In genomic region chr4:53616219-53616618, GRCh38 we compare ENCODE assay signal across 17 cellular contexts. TPM values are rescaled to one million over a fixed set of nuclear protein-coding genes. Genes with fewer than 3 reads are reported as not detected.
DNase-seq lines count a peak whose midpoint lies in the region; ATAC-seq and TF ChIP-seq lines count a peak whose summit lies in the region.
"Had no signal": no experiment of that assay in that cellular context is flagged by ENCODE, and none has a peak within 500 bp of the region (broad histone marks: within the 10 kb centered on the region; RNA-seq: fewer than 3 reads in every experiment).

No MANE protein-coding gene starts in this region.

- no peak overlapping the region for H2AFZ ChIP-seq in IMR-90 (replicated peaks; ENCODE audit: low read length, poor library complexity)
- H2AFZ ChIP-seq in mesenchymal stem cell (ENCODE audit: low read depth, low read length), result no peak overlapping the region
- no peak overlapping the region for H2AFZ ChIP-seq in smooth muscle cell (ENCODE audit: low read depth)

- DNase-seq in NCI-H146 (lab: John Stamatoyannopoulos, UW) (peak; percentile 10), NCI-H146 treated with DMSO at 0.1 percent for 48 hours (lab: John Stamatoyannopoulos, UW; ENCODE audit: unreplicated experiment) (no peak), IMR-90 (no peak), WERI-Rb-1 (peak; percentile 31), mesenchymal stem cell (no peak), GM13976 (ENCODE audit: low spot score) (no peak), smooth muscle cell (lab: John Stamatoyannopoulos, UW; ENCODE audit: unreplicated experiment) (no peak)
- DNase-seq in stimulated activated naive CD4-positive, alpha-beta T cell (lab: John Stamatoyannopoulos, UW), result no peak
- DNase-seq: AML-193; Caco-2; CD4-positive, alpha-beta T cell; DMS79 treated with DMSO at 0.1 percent for 48 hours; GF-D8; H9 had no signal

- H3K36me3 ChIP-seq in IMR-90 (ENCODE audit: control insufficient read depth, insufficient read depth, low read length), result no peaks in the 10 kb centered on the region
- no peaks in the 10 kb centered on the region for H3K36me3 ChIP-seq in WERI-Rb-1
- no peaks in the 10 kb centered on the region for H3K36me3 ChIP-seq in mesenchymal stem cell (ENCODE audit: control insufficient read depth in 1 of 2, insufficient read depth in 2 of 2, low read depth in 1 of 2, low read length in 2 of 2)
- no peaks in the 10 kb centered on the region for H3K36me3 ChIP-seq in smooth muscle cell (ENCODE audit: low read depth)

- no peak overlapping the region for H3K4me3 ChIP-seq in IMR-90 (ENCODE audit: insufficient read depth, low read depth, low read length)
- H3K4me3 ChIP-seq in WERI-Rb-1 (ENCODE audit: low read depth, low read length), result no peak overlapping the region
- no peak overlapping the region for H3K4me3 ChIP-seq in mesenchymal stem cell (ENCODE audit: insufficient read depth in 1 of 2, low read depth in 1 of 2, low read length in 2 of 2)
- H3K4me3 ChIP-seq in smooth muscle cell, result no peak overlapping the region
- H3K4me3 ChIP-seq: A549 had no signal

- H3K18ac ChIP-seq in IMR-90 (ENCODE audit: low read depth, low read length) (no peak overlapping the region), mesenchymal stem cell (ENCODE audit: low read depth in 1 of 2, low read length in 2 of 2) (peak overlapping the region in 1 of 2 experiments; percentile 18)

- no peak overlapping the region for H4K91ac ChIP-seq in IMR-90 (ENCODE audit: insufficient read depth, low read depth, low read length)
- H4K91ac ChIP-seq in mesenchymal stem cell (ENCODE audit: low read length), result peak overlapping the region; percentile 7

- H2BK120ac ChIP-seq in IMR-90 (ENCODE audit: low read depth, low read length) (peak overlapping the region; percentile 2; the same call in 1 of the 2 replicates), mesenchymal stem cell (ENCODE audit: low read depth, low read length) (no peak overlapping the region)

- H2BK5ac ChIP-seq in IMR-90 (ENCODE audit: low read depth, low read length, poor library complexity, severe bottlenecking), result no peak overlapping the region
- H2BK5ac ChIP-seq in mesenchymal stem cell (ENCODE audit: low read depth, low read length, poor library complexity, severe bottlenecking), result no peak overlapping the region

- H3K4me2 ChIP-seq in IMR-90 (ENCODE audit: low read depth, low read length) (no peak overlapping the region), mesenchymal stem cell (ENCODE audit: low read length, poor library complexity, severe bottlenecking) (no peak overlapping the region), smooth muscle cell (no peak overlapping the region)
- H3K4me2 ChIP-seq: A549 had no signal

- no peak overlapping the region for H3K9ac ChIP-seq in IMR-90 (ENCODE audit: low read depth, low read length)
- H3K9ac ChIP-seq in mesenchymal stem cell (ENCODE audit: low read length), result no peak overlapping the region
- H3K9ac ChIP-seq in smooth muscle cell (ENCODE audit: low read depth), result no peak overlapping the region

- H4K20me1 ChIP-seq in IMR-90 (ENCODE audit: insufficient read depth, low read length) (no peaks in the 10 kb centered on the region), smooth muscle cell (ENCODE audit: low read depth) (no peaks in the 10 kb centered on the region)

- H3K14ac ChIP-seq in IMR-90 (replicated peaks; ENCODE audit: low read depth, low read length) (peak overlapping the region; percentile 43; the same call in 1 of the 2 replicates), mesenchymal stem cell (ENCODE audit: low read length in 2 of 2) (no peak overlapping the region)

- CTCF ChIA-PET in IMR-90 (lab: Yijun Ruan, JAX), result no interaction called here

- H3K9me1 ChIP-seq in IMR-90 (ENCODE audit: insufficient read depth, low read length), result no peaks in the 10 kb centered on the region

- H3K56ac ChIP-seq in IMR-90 (ENCODE audit: extremely low read depth, insufficient read depth, low read length), result no peak overlapping the region

- no peak overlapping the region for H2AK9ac ChIP-seq in IMR-90 (replicated peaks; ENCODE audit: low read depth, low read length, poor library complexity)

- H3K79me1 ChIP-seq in IMR-90 (ENCODE audit: low read depth in 1 of 2, low read length in 2 of 2), result no peaks in the 10 kb centered on the region
- H3K79me1 ChIP-seq in mesenchymal stem cell (replicated peaks; ENCODE audit: low read length, poor library complexity, severe bottlenecking), result no peaks in the 10 kb centered on the region

- H3K27me3 ChIP-seq in IMR-90 (ENCODE audit: control insufficient read depth, insufficient read depth, low read length), result no peaks in the 10 kb centered on the region
- H3K27me3 ChIP-seq in WERI-Rb-1 (ENCODE audit: insufficient read depth, low read depth, severe bottlenecking), result no peaks in the 10 kb centered on the region
- H3K27me3 ChIP-seq in mesenchymal stem cell (ENCODE audit: control insufficient read depth in 1 of 2, insufficient read depth in 1 of 2, low read length in 2 of 2), result no peaks in the 10 kb centered on the region
- no peaks in the 10 kb centered on the region for H3K27me3 ChIP-seq in smooth muscle cell (ENCODE audit: low read depth)

- H2BK20ac ChIP-seq in IMR-90 (ENCODE audit: low read depth, low read length), result no peak overlapping the region

- no peaks in the 10 kb centered on the region for H3K79me2 ChIP-seq in smooth muscle cell (ENCODE audit: low read depth)

- H4K5ac ChIP-seq in IMR-90 (ENCODE audit: low read depth, low read length), result no peak overlapping the region

- H3K4ac ChIP-seq in IMR-90 (ENCODE audit: low read depth, low read length), result no peak overlapping the region
- H3K4ac ChIP-seq in mesenchymal stem cell (ENCODE audit: low read depth in 1 of 2, low read length in 2 of 2), result peak overlapping the region in 1 of 2 experiments; percentile 35

- in situ Hi-C loops in IMR-90 (cut with MboI; ENCODE audit: low sequenced_read_pairs), result no loop called here
- in situ Hi-C loops in GM13976 (cut with MboI; ENCODE audit: low sequenced_read_pairs, unreplicated experiment), result no loop called here

- POLR2A ChIA-PET in IMR-90 (lab: Charles Lee; ENCODE audit: unreplicated experiment), result no interaction called here

- dilution Hi-C loops in IMR-90 (cut with HindIII; ENCODE audit: low sequenced_read_pairs, unreplicated experiment), result no loop called here

- H3K9me3 ChIP-seq in IMR-90 (ENCODE audit: control insufficient read depth, insufficient read depth, low read length) (no peaks in the 10 kb centered on the region), WERI-Rb-1 (ENCODE audit: severe bottlenecking) (no peaks in the 10 kb centered on the region), mesenchymal stem cell (ENCODE audit: control insufficient read depth, low read length) (no peaks in the 10 kb centered on the region), smooth muscle cell (replicated peaks; ENCODE audit: low read depth) (no peaks in the 10 kb centered on the region)
- H3K9me3 ChIP-seq: A549, Caco-2 had no signal

- H3K23ac ChIP-seq in IMR-90 (ENCODE audit: low read depth, low read length) (no peak overlapping the region), mesenchymal stem cell (ENCODE audit: low read length in 2 of 2) (no peak overlapping the region)

- H3K4me1 ChIP-seq in IMR-90 (ENCODE audit: control insufficient read depth, insufficient read depth, low read length) (no peaks in the 10 kb centered on the region), mesenchymal stem cell (ENCODE audit: control insufficient read depth, insufficient read depth, low read depth, low read length) (peaks cover 1% of the 10 kb centered on the region), smooth muscle cell (ENCODE audit: low read depth) (no peaks in the 10 kb centered on the region)
- H3K4me1 ChIP-seq: A549 had no signal

- H3K27ac ChIP-seq in IMR-90 (ENCODE audit: insufficient read depth, low read length) (no peak overlapping the region), WERI-Rb-1 (no peak overlapping the region), mesenchymal stem cell (ENCODE audit: low read length, poor library complexity, severe bottlenecking) (no peak overlapping the region), smooth muscle cell (ENCODE audit: low read depth) (no peak overlapping the region)
- H3K27ac ChIP-seq: 22Rv1, A549, C4-2B had no signal

- H2AK5ac ChIP-seq in IMR-90 (ENCODE audit: low read depth, low read length) (no peak overlapping the region), mesenchymal stem cell (ENCODE audit: low read length, severe bottlenecking) (no peak overlapping the region)

- TF ChIP-seq CTCF in IMR-90 (conservative IDR thresholded peaks at IDR 0.05; ENCODE audit: low read depth, low read length), result no peak
- no peak for TF ChIP-seq CTCF in WERI-Rb-1 (IDR thresholded peaks at IDR 0.05; ENCODE audit: low read depth, low read length)
- no peak for TF ChIP-seq CTCF in GM13976 (IDR thresholded peaks at IDR 0.05; ENCODE audit: borderline replicate concordance, control extremely low read depth, extremely low read depth, insufficient read depth, missing control alignments)
- no peak for TF ChIP-seq CTCF in smooth muscle cell (IDR thresholded peaks at IDR 0.05; ENCODE audit: borderline replicate concordance, insufficient read depth, poor library complexity, severe bottlenecking)

- H4K8ac ChIP-seq in IMR-90 (ENCODE audit: low read depth in 2 of 2, low read length in 2 of 2) (peak overlapping the region in 1 of 2 experiments; percentile 2; a peak in 1 of 4 replicates), mesenchymal stem cell (ENCODE audit: low read length) (no peak overlapping the region)

- H2BK12ac ChIP-seq in mesenchymal stem cell (ENCODE audit: low read length in 2 of 2), result no peak overlapping the region

- no peak for TF ChIP-seq POLR2A in IMR-90 (IDR thresholded peaks at IDR 0.05; ENCODE audit: low read depth, low read length)

- WGBS in IMR-90 (ENCODE audit: extremely low coverage in 2 of 2, insufficient read length in 1 of 2), 2 experiments, result no CpG with 5 or more reads among the region's 2 CpGs
- WGBS in mesenchymal stem cell, result 93% methylated on average over 2 of the region's 2 CpGs
- 98% methylated on average over 2 of the region's 2 CpGs for WGBS in smooth muscle cell (ENCODE audit: low lambda C conversion rate)

- peaks cover 4% of the 10 kb centered on the region for H3F3A ChIP-seq in smooth muscle cell (ENCODE audit: low read depth)

- TF ChIP-seq RAD21 in IMR-90 (IDR thresholded peaks at IDR 0.05; ENCODE audit: low read length), result no peak

- intact Hi-C loops in IMR-90 (cut with micrococcal nuclease), result no loop called here

- BruUV-seq in IMR-90 (replicated peaks; lab: Mats Ljungman, UMichigan), result no TSS peak

- ATAC-seq in IMR-90 (ENCODE audit: low read depth), result no peak
- ATAC-seq: A549 had no signal

- H2BK15ac ChIP-seq in IMR-90 (ENCODE audit: low read depth, low read length) (peak overlapping the region; percentile 45; the same call in 1 of the 3 replicates), mesenchymal stem cell (ENCODE audit: low read depth, poor library complexity, severe bottlenecking) (no peak overlapping the region)

RNA-seq across cellular contexts. Expression of gene LNX1, which starts 24.9 kb away (rescaled TPM):
- total RNA-seq in IMR-90 (2012; rRNA removed), result 0.28 and 0.36 TPM in 2 replicates
- 0.15 and 0.19 TPM in 2 replicates for polyA plus RNA-seq in IMR-90 (2012; rRNA removed)
- polyA plus RNA-seq in IMR-90 (2012; cell fraction: cytosol; rRNA removed), result 0.08 and 0.14 TPM in 2 replicates
- polyA plus RNA-seq in IMR-90 (2012; cell fraction: nucleus; rRNA removed; ENCODE audit: low replicate concordance), result 0.48 and 1.6 TPM in 2 replicates
- 11.7 TPM for polyA plus RNA-seq in mesenchymal stem cell (2013, experiment 1 of 2)
- polyA plus RNA-seq in mesenchymal stem cell (2013, experiment 2 of 2), result 11.7 TPM
- total RNA-seq in smooth muscle cell, result 4.3 and 4.6 TPM in 2 replicates
- 2.3 and 3.5 TPM in 2 replicates for polyA plus RNA-seq in smooth muscle cell
- total RNA-seq: CD4-positive, alpha-beta T cell had no signal

Comparison
In these comparisons a context has a peak if more than half of its experiments do, and no peak if none do; other contexts are left out.
1. DNase-seq: peak in NCI-H146 (single experiment) and WERI-Rb-1 (single experiment); none in NCI-H146 treated with DMSO at 0.1 percent for 48 hours (single experiment), IMR-90 (single experiment), mesenchymal stem cell (single experiment), stimulated activated naive CD4-positive, alpha-beta T cell (0 of 6), GM13976 (single experiment) and smooth muscle cell (single experiment).